ENCODE assay signal across 1 cellular context in genomic region chr3:98645039-98645438, GRCh38.
TF ChIP-seq lines count a peak whose summit lies in the region.

No MANE protein-coding gene starts in this region.

TF ChIP-seq in HCT116, 20 proteins besides CTCF, POLR2A, EP300 and RAD21 (continued from another document):
- TF ChIP-seq REST (IDR thresholded peaks at IDR 0.05; ENCODE audit: low read depth): no peak
- no peak for TF ChIP-seq ELF1 (IDR thresholded peaks at IDR 0.05; ENCODE audit: borderline replicate concordance, low read depth)
- TF ChIP-seq ATF3 (IDR thresholded peaks at IDR 0.05): no peak
- no peak for TF ChIP-seq FOSL1 (IDR thresholded peaks at IDR 0.05; ENCODE audit: low read depth)
- no peak for TF ChIP-seq CBX3 (IDR thresholded peaks at IDR 0.05; ENCODE audit: low read depth)
